In the genomic region with DNA sequence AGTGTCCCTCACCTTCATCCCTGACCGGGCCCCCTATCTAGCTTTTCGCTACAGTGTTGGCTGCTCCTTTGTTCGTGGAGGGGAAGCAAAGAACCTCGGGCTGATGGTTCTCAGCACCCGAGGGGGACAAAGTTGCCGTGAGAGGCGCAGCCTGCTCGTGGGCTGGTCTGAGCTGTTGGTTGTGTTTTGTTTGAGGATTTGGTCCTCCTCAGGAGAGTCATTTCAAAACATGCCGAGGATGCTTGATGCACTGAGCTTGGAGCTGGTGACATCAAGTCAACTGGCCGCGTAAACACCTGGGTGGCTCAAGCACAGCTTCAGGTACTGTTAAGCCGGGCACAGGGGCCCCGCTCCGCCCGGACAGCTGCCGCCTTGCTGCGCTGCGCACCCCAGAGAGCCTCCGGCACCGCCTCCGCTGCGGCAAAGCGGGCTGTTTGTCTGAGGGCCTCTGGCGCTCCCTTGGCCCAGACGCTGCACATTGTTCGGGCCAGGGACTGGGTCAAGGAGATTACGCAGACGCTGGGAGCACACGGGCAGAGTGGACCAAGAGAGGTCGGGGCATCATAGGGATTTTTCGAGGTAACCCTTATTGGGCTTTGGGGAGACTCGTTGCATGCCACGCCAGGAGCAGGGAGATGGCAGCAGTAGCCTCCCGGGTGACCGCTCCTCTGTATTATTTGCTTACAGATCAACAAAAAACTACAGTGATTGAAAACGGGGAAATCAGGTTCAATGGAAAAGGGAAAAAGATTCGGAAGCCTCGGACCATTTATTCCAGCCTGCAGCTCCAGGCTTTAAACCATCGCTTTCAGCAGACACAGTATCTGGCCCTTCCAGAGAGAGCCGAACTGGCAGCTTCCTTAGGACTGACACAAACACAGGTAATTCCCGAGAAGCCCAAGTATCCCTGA, we compare ENCODE assay signal across 1 cellular context.
A peak's percentile ranks its signal among the peaks of the same experiment; 100 is the strongest.
TF ChIP-seq lines count a peak whose summit lies in the region.

No MANE protein-coding gene starts in this region.

TF ChIP-seq in HepG2, 621 proteins besides CTCF, POLR2A, EP300 and RAD21 (continued from another document and continues in another):
- TF ChIP-seq, protein P1, sequence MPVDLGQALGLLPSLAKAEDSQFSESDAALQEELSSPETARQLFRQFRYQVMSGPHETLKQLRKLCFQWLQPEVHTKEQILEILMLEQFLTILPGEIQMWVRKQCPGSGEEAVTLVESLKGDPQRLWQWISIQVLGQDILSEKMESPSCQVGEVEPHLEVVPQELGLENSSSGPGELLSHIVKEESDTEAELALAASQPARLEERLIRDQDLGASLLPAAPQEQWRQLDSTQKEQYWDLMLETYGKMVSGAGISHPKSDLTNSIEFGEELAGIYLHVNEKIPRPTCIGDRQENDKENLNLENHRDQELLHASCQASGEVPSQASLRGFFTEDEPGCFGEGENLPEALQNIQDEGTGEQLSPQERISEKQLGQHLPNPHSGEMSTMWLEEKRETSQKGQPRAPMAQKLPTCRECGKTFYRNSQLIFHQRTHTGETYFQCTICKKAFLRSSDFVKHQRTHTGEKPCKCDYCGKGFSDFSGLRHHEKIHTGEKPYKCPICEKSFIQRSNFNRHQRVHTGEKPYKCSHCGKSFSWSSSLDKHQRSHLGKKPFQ (CRISPR knock-in tag; IDR thresholded peaks at IDR 0.05; ENCODE audit: insufficient replicate concordance): no peak
- no peak for TF ChIP-seq REPIN1 (CRISPR knock-in tag; IDR thresholded peaks at IDR 0.05; ENCODE audit: borderline replicate concordance, low read depth)
- TF ChIP-seq, protein P2, sequence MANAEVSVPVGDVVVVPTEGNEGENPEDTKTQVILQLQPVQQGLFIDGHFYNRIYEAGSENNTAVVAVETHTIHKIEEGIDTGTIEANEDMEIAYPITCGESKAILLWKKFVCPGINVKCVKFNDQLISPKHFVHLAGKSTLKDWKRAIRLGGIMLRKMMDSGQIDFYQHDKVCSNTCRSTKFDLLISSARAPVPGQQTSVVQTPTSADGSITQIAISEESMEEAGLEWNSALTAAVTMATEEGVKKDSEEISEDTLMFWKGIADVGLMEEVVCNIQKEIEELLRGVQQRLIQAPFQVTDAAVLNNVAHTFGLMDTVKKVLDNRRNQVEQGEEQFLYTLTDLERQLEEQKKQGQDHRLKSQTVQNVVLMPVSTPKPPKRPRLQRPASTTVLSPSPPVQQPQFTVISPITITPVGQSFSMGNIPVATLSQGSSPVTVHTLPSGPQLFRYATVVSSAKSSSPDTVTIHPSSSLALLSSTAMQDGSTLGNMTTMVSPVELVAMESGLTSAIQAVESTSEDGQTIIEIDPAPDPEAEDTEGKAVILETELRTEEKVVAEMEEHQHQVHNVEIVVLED (CRISPR knock-in tag; IDR thresholded peaks at IDR 0.05; ENCODE audit: borderline replicate concordance): no peak
- 0 out of 2 replicates have a peak, but pooled peaks have one; percentile 18 for TF ChIP-seq ZNF292 (CRISPR knock-in tag; IDR thresholded peaks at IDR 0.05; ENCODE audit: borderline replicate concordance, low read depth)
- peak; percentile 80 for TF ChIP-seq HNRNPLL (IDR thresholded peaks at IDR 0.05; ENCODE audit: low read depth, low read length, poor library complexity, severe bottlenecking)
- TF ChIP-seq, protein P3, sequence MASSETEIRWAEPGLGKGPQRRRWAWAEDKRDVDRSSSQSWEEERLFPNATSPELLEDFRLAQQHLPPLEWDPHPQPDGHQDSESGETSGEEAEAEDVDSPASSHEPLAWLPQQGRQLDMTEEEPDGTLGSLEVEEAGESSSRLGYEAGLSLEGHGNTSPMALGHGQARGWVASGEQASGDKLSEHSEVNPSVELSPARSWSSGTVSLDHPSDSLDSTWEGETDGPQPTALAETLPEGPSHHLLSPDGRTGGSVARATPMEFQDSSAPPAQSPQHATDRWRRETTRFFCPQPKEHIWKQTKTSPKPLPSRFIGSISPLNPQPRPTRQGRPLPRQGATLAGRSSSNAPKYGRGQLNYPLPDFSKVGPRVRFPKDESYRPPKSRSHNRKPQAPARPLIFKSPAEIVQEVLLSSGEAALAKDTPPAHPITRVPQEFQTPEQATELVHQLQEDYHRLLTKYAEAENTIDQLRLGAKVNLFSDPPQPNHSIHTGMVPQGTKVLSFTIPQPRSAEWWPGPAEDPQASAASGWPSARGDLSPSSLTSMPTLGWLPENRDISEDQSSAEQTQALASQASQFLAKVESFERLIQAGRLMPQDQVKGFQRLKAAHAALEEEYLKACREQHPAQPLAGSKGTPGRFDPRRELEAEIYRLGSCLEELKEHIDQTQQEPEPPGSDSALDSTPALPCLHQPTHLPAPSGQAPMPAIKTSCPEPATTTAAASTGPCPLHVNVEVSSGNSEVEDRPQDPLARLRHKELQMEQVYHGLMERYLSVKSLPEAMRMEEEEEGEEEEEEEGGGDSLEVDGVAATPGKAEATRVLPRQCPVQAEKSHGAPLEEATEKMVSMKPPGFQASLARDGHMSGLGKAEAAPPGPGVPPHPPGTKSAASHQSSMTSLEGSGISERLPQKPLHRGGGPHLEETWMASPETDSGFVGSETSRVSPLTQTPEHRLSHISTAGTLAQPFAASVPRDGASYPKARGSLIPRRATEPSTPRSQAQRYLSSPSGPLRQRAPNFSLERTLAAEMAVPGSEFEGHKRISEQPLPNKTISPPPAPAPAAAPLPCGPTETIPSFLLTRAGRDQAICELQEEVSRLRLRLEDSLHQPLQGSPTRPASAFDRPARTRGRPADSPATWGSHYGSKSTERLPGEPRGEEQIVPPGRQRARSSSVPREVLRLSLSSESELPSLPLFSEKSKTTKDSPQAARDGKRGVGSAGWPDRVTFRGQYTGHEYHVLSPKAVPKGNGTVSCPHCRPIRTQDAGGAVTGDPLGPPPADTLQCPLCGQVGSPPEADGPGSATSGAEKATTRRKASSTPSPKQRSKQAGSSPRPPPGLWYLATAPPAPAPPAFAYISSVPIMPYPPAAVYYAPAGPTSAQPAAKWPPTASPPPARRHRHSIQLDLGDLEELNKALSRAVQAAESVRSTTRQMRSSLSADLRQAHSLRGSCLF (CRISPR knock-in tag; IDR thresholded peaks at IDR 0.05; ENCODE audit: borderline replicate concordance): no peak
- TF ChIP-seq, protein P4, sequence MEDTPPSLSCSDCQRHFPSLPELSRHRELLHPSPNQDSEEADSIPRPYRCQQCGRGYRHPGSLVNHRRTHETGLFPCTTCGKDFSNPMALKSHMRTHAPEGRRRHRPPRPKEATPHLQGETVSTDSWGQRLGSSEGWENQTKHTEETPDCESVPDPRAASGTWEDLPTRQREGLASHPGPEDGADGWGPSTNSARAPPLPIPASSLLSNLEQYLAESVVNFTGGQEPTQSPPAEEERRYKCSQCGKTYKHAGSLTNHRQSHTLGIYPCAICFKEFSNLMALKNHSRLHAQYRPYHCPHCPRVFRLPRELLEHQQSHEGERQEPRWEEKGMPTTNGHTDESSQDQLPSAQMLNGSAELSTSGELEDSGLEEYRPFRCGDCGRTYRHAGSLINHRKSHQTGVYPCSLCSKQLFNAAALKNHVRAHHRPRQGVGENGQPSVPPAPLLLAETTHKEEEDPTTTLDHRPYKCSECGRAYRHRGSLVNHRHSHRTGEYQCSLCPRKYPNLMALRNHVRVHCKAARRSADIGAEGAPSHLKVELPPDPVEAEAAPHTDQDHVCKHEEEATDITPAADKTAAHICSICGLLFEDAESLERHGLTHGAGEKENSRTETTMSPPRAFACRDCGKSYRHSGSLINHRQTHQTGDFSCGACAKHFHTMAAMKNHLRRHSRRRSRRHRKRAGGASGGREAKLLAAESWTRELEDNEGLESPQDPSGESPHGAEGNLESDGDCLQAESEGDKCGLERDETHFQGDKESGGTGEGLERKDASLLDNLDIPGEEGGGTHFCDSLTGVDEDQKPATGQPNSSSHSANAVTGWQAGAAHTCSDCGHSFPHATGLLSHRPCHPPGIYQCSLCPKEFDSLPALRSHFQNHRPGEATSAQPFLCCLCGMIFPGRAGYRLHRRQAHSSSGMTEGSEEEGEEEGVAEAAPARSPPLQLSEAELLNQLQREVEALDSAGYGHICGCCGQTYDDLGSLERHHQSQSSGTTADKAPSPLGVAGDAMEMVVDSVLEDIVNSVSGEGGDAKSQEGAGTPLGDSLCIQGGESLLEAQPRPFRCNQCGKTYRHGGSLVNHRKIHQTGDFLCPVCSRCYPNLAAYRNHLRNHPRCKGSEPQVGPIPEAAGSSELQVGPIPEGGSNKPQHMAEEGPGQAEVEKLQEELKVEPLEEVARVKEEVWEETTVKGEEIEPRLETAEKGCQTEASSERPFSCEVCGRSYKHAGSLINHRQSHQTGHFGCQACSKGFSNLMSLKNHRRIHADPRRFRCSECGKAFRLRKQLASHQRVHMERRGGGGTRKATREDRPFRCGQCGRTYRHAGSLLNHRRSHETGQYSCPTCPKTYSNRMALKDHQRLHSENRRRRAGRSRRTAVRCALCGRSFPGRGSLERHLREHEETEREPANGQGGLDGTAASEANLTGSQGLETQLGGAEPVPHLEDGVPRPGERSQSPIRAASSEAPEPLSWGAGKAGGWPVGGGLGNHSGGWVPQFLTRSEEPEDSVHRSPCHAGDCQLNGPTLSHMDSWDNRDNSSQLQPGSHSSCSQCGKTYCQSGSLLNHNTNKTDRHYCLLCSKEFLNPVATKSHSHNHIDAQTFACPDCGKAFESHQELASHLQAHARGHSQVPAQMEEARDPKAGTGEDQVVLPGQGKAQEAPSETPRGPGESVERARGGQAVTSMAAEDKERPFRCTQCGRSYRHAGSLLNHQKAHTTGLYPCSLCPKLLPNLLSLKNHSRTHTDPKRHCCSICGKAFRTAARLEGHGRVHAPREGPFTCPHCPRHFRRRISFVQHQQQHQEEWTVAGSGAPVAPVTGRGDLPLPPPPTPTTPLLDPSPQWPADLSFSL (CRISPR knock-in tag; IDR thresholded peaks at IDR 0.05): 0 out of 2 replicates have a peak, but pooled peaks have one; percentile 7
- TF ChIP-seq, protein P5, sequence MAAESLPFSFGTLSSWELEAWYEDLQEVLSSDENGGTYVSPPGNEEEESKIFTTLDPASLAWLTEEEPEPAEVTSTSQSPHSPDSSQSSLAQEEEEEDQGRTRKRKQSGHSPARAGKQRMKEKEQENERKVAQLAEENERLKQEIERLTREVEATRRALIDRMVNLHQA (CRISPR knock-in tag; IDR thresholded peaks at IDR 0.05): no peak
- TF ChIP-seq, protein P6, sequence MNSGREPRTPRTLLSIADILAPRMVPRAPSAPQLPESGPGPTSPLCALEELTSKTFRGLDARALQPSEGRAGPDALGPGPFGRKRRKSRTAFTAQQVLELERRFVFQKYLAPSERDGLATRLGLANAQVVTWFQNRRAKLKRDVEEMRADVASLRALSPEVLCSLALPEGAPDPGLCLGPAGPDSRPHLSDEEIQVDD (CRISPR knock-in tag; IDR thresholded peaks at IDR 0.05; ENCODE audit: borderline replicate concordance): no peak
- no peak for TF ChIP-seq TOPORS (CRISPR knock-in tag; IDR thresholded peaks at IDR 0.05)
- TF ChIP-seq KDM5A (IDR thresholded peaks at IDR 0.05; ENCODE audit: borderline replicate concordance, low read length): no peak; the same call in 1 of the 2 replicates
- no peak for TF ChIP-seq ZSCAN22 (CRISPR knock-in tag; IDR thresholded peaks at IDR 0.05)
- no peak for TF ChIP-seq ZNF713 (CRISPR knock-in tag; IDR thresholded peaks at IDR 0.05)
- no peak for TF ChIP-seq ZNF75D (CRISPR knock-in tag; IDR thresholded peaks at IDR 0.05; ENCODE audit: borderline replicate concordance)
- no peak for TF ChIP-seq PCBP1 (IDR thresholded peaks at IDR 0.05; ENCODE audit: borderline replicate concordance, low read depth, low read length)
- no peak for TF ChIP-seq FIP1L1 (IDR thresholded peaks at IDR 0.05; ENCODE audit: borderline replicate concordance, insufficient read depth, low read depth, low read length)
- no peak for TF ChIP-seq TOE1 (CRISPR knock-in tag; IDR thresholded peaks at IDR 0.05)
- no peak for TF ChIP-seq ZNF772 (CRISPR knock-in tag; IDR thresholded peaks at IDR 0.05)
- TF ChIP-seq NFKB2 (CRISPR knock-in tag; IDR thresholded peaks at IDR 0.05; ENCODE audit: borderline replicate concordance): 0 out of 2 replicates have a peak, but pooled peaks have one; percentile 69
- TF ChIP-seq, protein P7, sequence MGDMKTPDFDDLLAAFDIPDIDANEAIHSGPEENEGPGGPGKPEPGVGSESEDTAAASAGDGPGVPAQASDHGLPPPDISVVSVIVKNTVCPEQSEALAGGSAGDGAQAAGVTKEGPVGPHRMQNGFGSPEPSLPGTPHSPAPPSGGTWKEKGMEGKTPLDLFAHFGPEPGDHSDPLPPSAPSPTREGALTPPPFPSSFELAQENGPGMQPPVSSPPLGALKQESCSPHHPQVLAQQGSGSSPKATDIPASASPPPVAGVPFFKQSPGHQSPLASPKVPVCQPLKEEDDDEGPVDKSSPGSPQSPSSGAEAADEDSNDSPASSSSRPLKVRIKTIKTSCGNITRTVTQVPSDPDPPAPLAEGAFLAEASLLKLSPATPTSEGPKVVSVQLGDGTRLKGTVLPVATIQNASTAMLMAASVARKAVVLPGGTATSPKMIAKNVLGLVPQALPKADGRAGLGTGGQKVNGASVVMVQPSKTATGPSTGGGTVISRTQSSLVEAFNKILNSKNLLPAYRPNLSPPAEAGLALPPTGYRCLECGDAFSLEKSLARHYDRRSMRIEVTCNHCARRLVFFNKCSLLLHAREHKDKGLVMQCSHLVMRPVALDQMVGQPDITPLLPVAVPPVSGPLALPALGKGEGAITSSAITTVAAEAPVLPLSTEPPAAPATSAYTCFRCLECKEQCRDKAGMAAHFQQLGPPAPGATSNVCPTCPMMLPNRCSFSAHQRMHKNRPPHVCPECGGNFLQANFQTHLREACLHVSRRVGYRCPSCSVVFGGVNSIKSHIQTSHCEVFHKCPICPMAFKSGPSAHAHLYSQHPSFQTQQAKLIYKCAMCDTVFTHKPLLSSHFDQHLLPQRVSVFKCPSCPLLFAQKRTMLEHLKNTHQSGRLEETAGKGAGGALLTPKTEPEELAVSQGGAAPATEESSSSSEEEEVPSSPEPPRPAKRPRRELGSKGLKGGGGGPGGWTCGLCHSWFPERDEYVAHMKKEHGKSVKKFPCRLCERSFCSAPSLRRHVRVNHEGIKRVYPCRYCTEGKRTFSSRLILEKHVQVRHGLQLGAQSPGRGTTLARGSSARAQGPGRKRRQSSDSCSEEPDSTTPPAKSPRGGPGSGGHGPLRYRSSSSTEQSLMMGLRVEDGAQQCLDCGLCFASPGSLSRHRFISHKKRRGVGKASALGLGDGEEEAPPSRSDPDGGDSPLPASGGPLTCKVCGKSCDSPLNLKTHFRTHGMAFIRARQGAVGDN (CRISPR knock-in tag; IDR thresholded peaks at IDR 0.05): 0 out of 2 replicates have a peak, but pooled peaks have one; percentile 15
- 0 out of 2 replicates have a peak, but pooled peaks have one; percentile 1 for TF ChIP-seq RFXAP (CRISPR knock-in tag; IDR thresholded peaks at IDR 0.05; ENCODE audit: borderline replicate concordance)
- no peak for TF ChIP-seq CC2D1A (CRISPR knock-in tag; IDR thresholded peaks at IDR 0.05)
- TF ChIP-seq ZNF709 (CRISPR knock-in tag; IDR thresholded peaks at IDR 0.05): 0 out of 2 replicates have a peak, but pooled peaks have one; percentile 6
- no peak for TF ChIP-seq SNAPC2 (CRISPR knock-in tag; IDR thresholded peaks at IDR 0.05)
- TF ChIP-seq BCL6 (CRISPR knock-in tag; IDR thresholded peaks at IDR 0.05): no peak
- peak; percentile 66 for TF ChIP-seq ZNF883 (CRISPR knock-in tag; IDR thresholded peaks at IDR 0.05; ENCODE audit: not compliant biosample characterization)
- TF ChIP-seq ZNF879 (CRISPR knock-in tag; IDR thresholded peaks at IDR 0.05): no peak
- peak; percentile 63; the same call in 1 of the 2 replicates for TF ChIP-seq ZNF598 (CRISPR knock-in tag; IDR thresholded peaks at IDR 0.05; ENCODE audit: borderline replicate concordance)
- no peak for TF ChIP-seq TSC22D2 (CRISPR knock-in tag; IDR thresholded peaks at IDR 0.05; ENCODE audit: borderline replicate concordance)
